Comparison of ENCODE assay signal across 1 cellular context in the genomic region with DNA sequence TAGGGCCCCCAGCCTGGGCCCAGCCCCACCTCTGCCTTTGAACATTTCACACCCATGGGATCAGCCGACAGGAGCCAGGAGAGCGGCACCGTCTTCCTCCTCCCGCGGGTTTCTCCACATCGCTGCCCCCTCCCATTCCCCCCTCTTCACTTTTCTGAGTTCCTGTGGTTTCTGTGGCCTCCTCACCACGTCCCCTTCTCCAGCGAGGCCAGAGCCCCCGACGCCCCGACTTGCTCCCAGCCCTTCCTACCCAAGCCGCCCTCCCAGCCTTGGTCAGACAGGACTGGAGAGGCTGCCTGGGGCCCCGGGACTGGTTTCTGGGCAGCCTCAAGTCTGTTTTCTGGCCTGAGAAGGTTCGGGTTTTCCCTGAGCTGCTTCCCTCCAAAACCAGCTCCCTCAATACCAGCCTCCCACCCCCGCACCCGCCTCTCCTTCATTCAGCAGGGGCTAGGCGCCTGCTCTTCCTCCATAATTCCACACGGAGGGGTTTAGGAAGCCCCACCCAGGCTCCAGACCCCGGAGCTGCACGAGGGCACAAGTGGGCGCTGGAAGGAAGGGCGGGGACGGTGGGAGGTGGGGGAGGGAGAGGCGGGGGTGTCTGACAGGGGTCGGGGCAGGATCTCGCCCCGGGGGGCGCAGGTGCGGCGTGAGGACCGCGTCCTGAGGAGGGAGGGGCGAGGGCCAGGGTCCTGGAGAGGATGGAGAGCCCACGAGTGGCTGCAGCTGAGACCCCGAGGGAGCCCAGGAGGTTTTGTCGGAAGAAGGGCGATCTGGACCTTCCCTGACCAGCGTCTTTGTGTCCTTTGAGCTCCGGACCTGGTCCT.
TF ChIP-seq lines count a peak whose summit lies in the region.

No MANE protein-coding gene starts in this region.

TF ChIP-seq in GM23338, 12 proteins besides CTCF, POLR2A, EP300 and RAD21 (continued from another document):
- TF ChIP-seq EZH2phosphoT487 (IDR thresholded peaks at IDR 0.05; ENCODE audit: unreplicated experiment) (no peak), EZH2 (IDR thresholded peaks at IDR 0.05; ENCODE audit: low read depth, unreplicated experiment) (no peak), STAT1 (IDR thresholded peaks at IDR 0.05; ENCODE audit: unreplicated experiment) (no peak), NANOG (IDR thresholded peaks at IDR 0.05; ENCODE audit: borderline replicate concordance) (no peak), CREB1 (CRISPR knock-in tag; IDR thresholded peaks at IDR 0.05; ENCODE audit: low read depth) (no peak), REST (IDR thresholded peaks at IDR 0.05; ENCODE audit: unreplicated experiment) (no peak)
- TF ChIP-seq, protein P1, sequence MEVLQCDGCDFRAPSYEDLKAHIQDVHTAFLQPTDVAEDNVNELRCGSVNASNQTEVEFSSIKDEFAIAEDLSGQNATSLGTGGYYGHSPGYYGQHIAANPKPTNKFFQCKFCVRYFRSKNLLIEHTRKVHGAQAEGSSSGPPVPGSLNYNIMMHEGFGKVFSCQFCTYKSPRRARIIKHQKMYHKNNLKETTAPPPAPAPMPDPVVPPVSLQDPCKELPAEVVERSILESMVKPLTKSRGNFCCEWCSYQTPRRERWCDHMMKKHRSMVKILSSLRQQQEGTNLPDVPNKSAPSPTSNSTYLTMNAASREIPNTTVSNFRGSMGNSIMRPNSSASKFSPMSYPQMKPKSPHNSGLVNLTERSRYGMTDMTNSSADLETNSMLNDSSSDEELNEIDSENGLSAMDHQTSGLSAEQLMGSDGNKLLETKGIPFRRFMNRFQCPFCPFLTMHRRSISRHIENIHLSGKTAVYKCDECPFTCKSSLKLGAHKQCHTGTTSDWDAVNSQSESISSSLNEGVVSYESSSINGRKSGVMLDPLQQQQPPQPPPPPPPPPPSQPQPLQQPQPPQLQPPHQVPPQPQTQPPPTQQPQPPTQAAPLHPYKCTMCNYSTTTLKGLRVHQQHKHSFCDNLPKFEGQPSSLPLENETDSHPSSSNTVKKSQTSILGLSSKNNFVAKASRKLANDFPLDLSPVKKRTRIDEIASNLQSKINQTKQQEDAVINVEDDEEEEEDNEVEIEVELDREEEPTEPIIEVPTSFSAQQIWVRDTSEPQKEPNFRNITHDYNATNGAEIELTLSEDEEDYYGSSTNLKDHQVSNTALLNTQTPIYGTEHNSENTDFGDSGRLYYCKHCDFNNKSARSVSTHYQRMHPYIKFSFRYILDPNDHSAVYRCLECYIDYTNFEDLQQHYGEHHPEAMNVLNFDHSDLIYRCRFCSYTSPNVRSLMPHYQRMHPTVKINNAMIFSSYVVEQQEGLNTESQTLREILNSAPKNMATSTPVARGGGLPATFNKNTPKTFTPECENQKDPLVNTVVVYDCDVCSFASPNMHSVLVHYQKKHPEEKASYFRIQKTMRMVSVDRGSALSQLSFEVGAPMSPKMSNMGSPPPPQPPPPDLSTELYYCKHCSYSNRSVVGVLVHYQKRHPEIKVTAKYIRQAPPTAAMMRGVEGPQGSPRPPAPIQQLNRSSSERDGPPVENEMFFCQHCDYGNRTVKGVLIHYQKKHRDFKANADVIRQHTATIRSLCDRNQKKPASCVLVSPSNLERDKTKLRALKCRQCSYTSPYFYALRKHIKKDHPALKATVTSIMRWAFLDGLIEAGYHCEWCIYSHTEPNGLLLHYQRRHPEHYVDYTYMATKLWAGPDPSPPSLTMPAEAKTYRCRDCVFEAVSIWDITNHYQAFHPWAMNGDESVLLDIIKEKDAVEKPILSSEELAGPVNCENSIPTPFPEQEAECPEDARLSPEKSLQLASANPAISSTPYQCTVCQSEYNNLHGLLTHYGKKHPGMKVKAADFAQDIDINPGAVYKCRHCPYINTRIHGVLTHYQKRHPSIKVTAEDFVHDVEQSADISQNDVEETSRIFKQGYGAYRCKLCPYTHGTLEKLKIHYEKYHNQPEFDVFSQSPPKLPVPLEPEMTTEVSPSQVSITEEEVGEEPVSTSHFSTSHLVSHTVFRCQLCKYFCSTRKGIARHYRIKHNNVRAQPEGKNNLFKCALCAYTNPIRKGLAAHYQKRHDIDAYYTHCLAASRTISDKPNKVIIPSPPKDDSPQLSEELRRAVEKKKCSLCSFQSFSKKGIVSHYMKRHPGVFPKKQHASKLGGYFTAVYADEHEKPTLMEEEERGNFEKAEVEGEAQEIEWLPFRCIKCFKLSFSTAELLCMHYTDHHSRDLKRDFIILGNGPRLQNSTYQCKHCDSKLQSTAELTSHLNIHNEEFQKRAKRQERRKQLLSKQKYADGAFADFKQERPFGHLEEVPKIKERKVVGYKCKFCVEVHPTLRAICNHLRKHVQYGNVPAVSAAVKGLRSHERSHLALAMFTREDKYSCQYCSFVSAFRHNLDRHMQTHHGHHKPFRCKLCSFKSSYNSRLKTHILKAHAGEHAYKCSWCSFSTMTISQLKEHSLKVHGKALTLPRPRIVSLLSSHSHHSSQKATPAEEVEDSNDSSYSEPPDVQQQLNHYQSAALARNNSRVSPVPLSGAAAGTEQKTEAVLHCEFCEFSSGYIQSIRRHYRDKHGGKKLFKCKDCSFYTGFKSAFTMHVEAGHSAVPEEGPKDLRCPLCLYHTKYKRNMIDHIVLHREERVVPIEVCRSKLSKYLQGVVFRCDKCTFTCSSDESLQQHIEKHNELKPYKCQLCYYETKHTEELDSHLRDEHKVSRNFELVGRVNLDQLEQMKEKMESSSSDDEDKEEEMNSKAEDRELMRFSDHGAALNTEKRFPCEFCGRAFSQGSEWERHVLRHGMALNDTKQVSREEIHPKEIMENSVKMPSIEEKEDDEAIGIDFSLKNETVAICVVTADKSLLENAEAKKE (CRISPR knock-in tag; IDR thresholded peaks at IDR 0.05) = no peak
TF ChIP-seq in GM23338: peak in this region for 0.
